ENCODE assay signal across 8 cellular contexts in genomic region chr1:23020731-23021130, GRCh38. TPM values are rescaled to one million over a fixed set of nuclear protein-coding genes. Genes with fewer than 3 reads are reported as not detected.
DNase-seq lines count a peak whose midpoint lies in the region; ATAC-seq and TF ChIP-seq lines count a peak whose summit lies in the region.

No MANE protein-coding gene starts in this region.

- POLR2A ChIA-PET in naive thymus-derived CD4-positive, alpha-beta T cell (lab: Charles Lee): no interaction called here

- peaks cover 65% of the 10 kb centered on the region for H3K79me2 ChIP-seq in mammary epithelial cell (ENCODE audit: insufficient read depth, low read length)

- peaks cover 3 to 20% (median 14%) of the 10 kb centered on the region in 5 donors for H3K36me3 Mint-ChIP-seq in naive thymus-derived CD4-positive, alpha-beta T cell

- intact Hi-C loops in mammary epithelial cell (cut with micrococcal nuclease): loop anchor here (1.0 to 5.0 kb wide), 2 partner anchors 44 to 47 kb away; no protein-coding TSS in a partner anchor
- intact Hi-C loops in naive thymus-derived CD4-positive, alpha-beta T cell (cut with micrococcal nuclease): no loop called here

- peak overlapping the region; percentile 80 for H3K9ac ChIP-seq in mammary epithelial cell (ENCODE audit: insufficient read depth, low read length)

- H3K27me3 Mint-ChIP-seq in naive thymus-derived CD4-positive, alpha-beta T cell: no peaks in the 10 kb centered on the region

- H3K4me2 ChIP-seq in mammary epithelial cell (ENCODE audit: insufficient read depth, low read depth, low read length): peak overlapping the region; percentile 93

- H3K4me1 ChIP-seq in BE2C (no peaks in the 10 kb centered on the region), mammary epithelial cell (ENCODE audit: insufficient read depth, low read length) (no peaks in the 10 kb centered on the region)
- peaks cover 4 to 14% of the 10 kb centered on the region in 2 donors for H3K4me1 ChIP-seq in naive thymus-derived CD4-positive, alpha-beta T cell (ENCODE audit: control insufficient read depth in 2 of 2, insufficient read depth in 2 of 2, low read length in 2 of 2)

- ATAC-seq in naive thymus-derived CD4-positive, alpha-beta T cell: no peak
- ATAC-seq in GM21367 (IDR thresholded peaks at IDR 0.05; ENCODE audit: unreplicated experiment): no peak
- ATAC-seq in GM19463 (IDR thresholded peaks at IDR 0.05; ENCODE audit: unreplicated experiment): no peak

- TF ChIP-seq CTCF in BE2C (IDR thresholded peaks at IDR 0.05; ENCODE audit: low read depth, low read length): no peak
- TF ChIP-seq CTCF in mammary epithelial cell (conservative IDR thresholded peaks at IDR 0.05 in 1 of 2, IDR thresholded peaks at IDR 0.05 in 1 of 2; ENCODE audit: extremely low read depth in 1 of 2, insufficient read depth in 1 of 2, low read depth in 1 of 2, low read length in 2 of 2): no peak

- H3K9me3 ChIP-seq in BE2C (no peaks in the 10 kb centered on the region; the same call in 1 of the 2 replicates), mammary epithelial cell (replicated peaks; ENCODE audit: insufficient read depth, low read length) (no peaks in the 10 kb centered on the region)
- no peaks in the 10 kb centered on the region for H3K9me3 ChIP-seq in naive thymus-derived CD4-positive, alpha-beta T cell (ENCODE audit: control insufficient read depth in 2 of 3, low read length in 3 of 3)

- H3K4me3 Mint-ChIP-seq in naive thymus-derived CD4-positive, alpha-beta T cell: peak overlapping the region; percentile 87 to 97 (median 93)

- dilution Hi-C loops in mammary epithelial cell (cut with HindIII; ENCODE audit: low sequenced_read_pairs): no loop called here

- in situ Hi-C loops in mammary epithelial cell (cut with MboI; ENCODE audit: low sequenced_read_pairs in 2 of 2): no loop called here

- H3K27ac Mint-ChIP-seq in naive thymus-derived CD4-positive, alpha-beta T cell: peak overlapping the region in 6 of 9 donors; percentile 60 to 94 (median 86)

- peak overlapping the region; percentile 91 for H3K27ac ChIP-seq in mammary epithelial cell (ENCODE audit: insufficient read depth, low read depth, low read length)
- peak overlapping the region; percentile 27 for H3K27ac ChIP-seq in naive thymus-derived CD4-positive, alpha-beta T cell (ENCODE audit: low read depth, low read length)

- peaks cover 22 to 64% (median 58%) of the 10 kb centered on the region in 7 donors for H3K4me1 Mint-ChIP-seq in naive thymus-derived CD4-positive, alpha-beta T cell

- CTCF ChIA-PET in mammary epithelial cell (lab: Charles Lee; ENCODE audit: low non-redundant PET): no interaction called here
- CTCF ChIA-PET in naive thymus-derived CD4-positive, alpha-beta T cell (lab: Charles Lee): interaction anchor here (0.6 to 1.2 kb wide), 2 partner anchors 10 to 164 kb away, joined by 3 read pairs; no protein-coding TSS in a partner anchor

- H3K4me3 ChIP-seq in BE2C (ENCODE audit: low read depth, low read length) (peak overlapping the region; percentile 82), mammary epithelial cell (replicated peaks in 1 of 3; ENCODE audit: insufficient read depth in 1 of 3, low read depth in 2 of 3, low read length in 3 of 3) (peak overlapping the region; percentile 81 to 99 (median 86))
- H3K4me3 ChIP-seq in Jurkat, Clone E6-1 (ENCODE audit: low read length): peak overlapping the region; percentile 85
- H3K4me3 ChIP-seq in naive thymus-derived CD4-positive, alpha-beta T cell (ENCODE audit: low read length): peak overlapping the region; percentile 84

- peak; percentile 7 for DNase-seq in BE2C
- DNase-seq in Jurkat, Clone E6-1 (ENCODE audit: low read depth, low spot score): no peak
- peak; percentile 9 for DNase-seq in mammary epithelial cell
- no peak for DNase-seq in naive thymus-derived CD4-positive, alpha-beta T cell
- no peak for DNase-seq in hypothalamus (lab: John Stamatoyannopoulos, UW)
- DNase-seq in central memory CD4-positive, alpha-beta T cell: no peak

- H3K36me3 ChIP-seq in BE2C: no peaks in the 10 kb centered on the region; the same call in 1 of the 2 replicates
- H3K36me3 ChIP-seq in mammary epithelial cell (ENCODE audit: insufficient read depth, low read length): no peaks in the 10 kb centered on the region
- peaks cover 0 to 7% (median 0%) of the 10 kb centered on the region in 3 experiments for H3K36me3 ChIP-seq in naive thymus-derived CD4-positive, alpha-beta T cell (ENCODE audit: control insufficient read depth in 2 of 3, insufficient read depth in 3 of 3, low read length in 3 of 3)

- H3K27me3 ChIP-seq in BE2C (no peaks in the 10 kb centered on the region), mammary epithelial cell (ENCODE audit: insufficient read depth, low read length) (no peaks in the 10 kb centered on the region)
- no peaks in the 10 kb centered on the region for H3K27me3 ChIP-seq in naive thymus-derived CD4-positive, alpha-beta T cell (ENCODE audit: control insufficient read depth in 2 of 2, insufficient read depth in 2 of 2, low read length in 2 of 2)

- WGBS in mammary epithelial cell (ENCODE audit: low coverage, missing lambda C conversion rate): 55% methylated on average over 3 of the region's 3 CpGs

- no peak overlapping the region for H2AFZ ChIP-seq in mammary epithelial cell (ENCODE audit: low read depth, low read length)

- no peaks in the 10 kb centered on the region for H4K20me1 ChIP-seq in mammary epithelial cell (ENCODE audit: insufficient read depth, low read length)

- peaks cover 0 to 17% (median 5%) of the 10 kb centered on the region in 11 donors for H3K9me3 Mint-ChIP-seq in naive thymus-derived CD4-positive, alpha-beta T cell

- BruUV-seq in mammary epithelial cell (replicated peaks; lab: Mats Ljungman, UMichigan): no TSS peak

RNA-seq across cellular contexts. Expression of gene KDM1A, which starts 1.5 kb away (rescaled TPM):
- polyA plus RNA-seq in BE2C (2012; ENCODE audit: insufficient read depth, insufficient read length, low read depth): 53.9 TPM
- polyA plus RNA-seq in Jurkat, Clone E6-1 (2012; ENCODE audit: insufficient read depth, insufficient read length): 157 TPM
- 10 to 100 TPM; 65.1 to 65.8 TPM for total RNA-seq in mammary epithelial cell
- polyA plus RNA-seq in mammary epithelial cell: 86.3 TPM
- 116 TPM for polyA minus RNA-seq in mammary epithelial cell
- 10 to 100 TPM; 40.6 to 56.0 (median 47.7) TPM for total RNA-seq in naive thymus-derived CD4-positive, alpha-beta T cell
- 10 to 100 TPM; 48.4 to 62.1 TPM for polyA plus RNA-seq in naive thymus-derived CD4-positive, alpha-beta T cell

RNA-seq across cellular contexts. Expression of gene TEX46, which starts 5.1 kb away (rescaled TPM):
- polyA plus RNA-seq in BE2C (2012; ENCODE audit: insufficient read depth, insufficient read length, low read depth): not detected
- not detected for polyA plus RNA-seq in Jurkat, Clone E6-1 (2012; ENCODE audit: insufficient read depth, insufficient read length)
- not detected for total RNA-seq in mammary epithelial cell
- polyA plus RNA-seq in mammary epithelial cell: not detected
- polyA minus RNA-seq in mammary epithelial cell: not detected
- 1 to 10 TPM in 2 of 5 experiments, not detected in 3; 1.1 to 1.5 TPM for total RNA-seq in naive thymus-derived CD4-positive, alpha-beta T cell
- polyA plus RNA-seq in naive thymus-derived CD4-positive, alpha-beta T cell: not detected

RNA-seq across cellular contexts. Expression of gene LACTBL1, which starts 48.1 kb away (rescaled TPM):
- polyA plus RNA-seq in BE2C (2012; ENCODE audit: insufficient read depth, insufficient read length, low read depth): not detected
- polyA plus RNA-seq in Jurkat, Clone E6-1 (2012; ENCODE audit: insufficient read depth, insufficient read length): not detected
- not detected for total RNA-seq in mammary epithelial cell
- polyA plus RNA-seq in mammary epithelial cell: not detected
- not detected for polyA minus RNA-seq in mammary epithelial cell
- total RNA-seq in naive thymus-derived CD4-positive, alpha-beta T cell: not detected
- polyA plus RNA-seq in naive thymus-derived CD4-positive, alpha-beta T cell: not detected

Comparison
In these comparisons a context has a peak if more than half of its experiments do, and no peak if none do; other contexts are left out.
1. DNase-seq: peak in BE2C (single experiment) and mammary epithelial cell (single experiment); none in Jurkat, Clone E6-1 (single experiment), naive thymus-derived CD4-positive, alpha-beta T cell (0 of 9), hypothalamus (0 of 51) and central memory CD4-positive, alpha-beta T cell (single experiment).
2. Peak in every context shown above with its lines, with median percentiles within 50 percentile points of each other: H3K4me3 ChIP-seq.